ENCODE assay signal across 19 cellular contexts in the genomic region with DNA sequence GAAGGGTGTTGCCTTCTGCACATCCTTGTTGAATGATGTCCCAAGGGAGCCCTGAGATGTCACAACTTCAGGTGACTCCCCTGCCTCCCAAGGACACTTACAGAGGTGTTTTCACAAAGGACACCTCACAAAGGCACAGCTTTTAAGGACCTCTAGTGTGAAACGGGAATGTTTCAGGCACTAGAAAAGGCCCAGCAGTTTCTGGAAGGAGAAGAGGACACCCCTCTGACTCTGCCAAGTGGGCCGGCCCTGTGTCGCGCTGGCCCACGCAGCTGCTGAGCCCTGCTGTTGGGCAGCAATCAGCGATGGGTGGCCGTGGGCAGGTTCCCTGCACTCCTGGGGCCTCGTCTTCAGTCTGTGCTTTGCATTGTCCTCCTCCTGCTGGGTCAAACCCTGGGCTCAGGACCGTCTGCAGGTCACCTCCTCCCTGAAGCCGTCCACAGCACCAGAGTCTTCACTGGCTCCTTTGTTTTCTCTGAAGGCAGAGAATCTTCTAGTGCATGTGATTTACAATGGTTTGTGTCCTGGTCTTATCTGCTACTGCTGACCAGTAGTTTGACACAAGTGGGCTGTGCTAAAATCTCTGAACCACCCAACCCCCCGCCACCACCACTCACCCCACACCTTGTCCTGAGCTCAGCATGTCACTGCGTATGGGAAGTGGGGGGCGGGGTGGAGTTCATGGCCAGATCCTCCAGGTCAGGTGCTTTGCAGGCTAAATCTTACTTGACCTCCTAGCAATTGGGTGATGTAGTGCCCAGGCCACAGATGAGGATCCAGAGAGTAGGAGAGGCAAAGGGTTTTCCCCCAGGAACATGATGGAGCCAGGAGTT. TPM values are rescaled to one million over a fixed set of nuclear protein-coding genes. Genes with fewer than 3 reads are reported as not detected.
"Had no signal": no experiment of that assay in that cellular context is flagged by ENCODE, and none has a peak within 500 bp of the region (broad histone marks: within the 10 kb centered on the region; RNA-seq: fewer than 3 reads in every experiment).

No MANE protein-coding gene starts in this region.

- ATAC-seq: activated CD4-positive, alpha-beta T cell treated with anti-CD3 and anti-CD28 coated beads for 36 hours; activated CD8-positive, alpha-beta memory T cell treated with anti-CD3 and anti-CD28 coated beads, Interleukin-2, amount 10 ng/mL, durations not matched to agents 7 days and 5 days; esophagus mucosa; stimulated activated naive CD8-positive, alpha-beta T cell treated with anti-CD3 and anti-CD28 coated beads, Interleukin-15, amount 100 ng/mL, for 72 hours had no signal

- H3K4me3 ChIP-seq: colonic mucosa, lung, testis had no signal

- H3K27ac ChIP-seq: colonic mucosa, neutrophil, testis had no signal

- H3K4me1 ChIP-seq: colonic mucosa, testis had no signal

- H3K9me3 Mint-ChIP-seq: activated CD4-positive, alpha-beta memory T cell treated with anti-CD3 and anti-CD28 coated beads for 36 hours; activated naive CD4-positive, alpha-beta T cell treated with anti-CD3 and anti-CD28 coated beads, Interleukin-2, amount 10 ng/mL, durations not matched to agents 7 days and 5 days; naive B cell; stimulated activated naive CD8-positive, alpha-beta T cell treated with anti-CD3 and anti-CD28 coated beads, Interleukin-15, amount 100 ng/mL, for 72 hours had no signal

- H3K27ac Mint-ChIP-seq: activated CD4-positive, alpha-beta memory T cell treated with anti-CD3 and anti-CD28 coated beads for 36 hours; activated CD4-positive, alpha-beta T cell treated with anti-CD3 and anti-CD28 coated beads for 36 hours; activated CD8-positive, alpha-beta memory T cell treated with anti-CD3 and anti-CD28 coated beads, Interleukin-2, amount 10 ng/mL, durations not matched to agents 7 days and 5 days; activated naive CD4-positive, alpha-beta T cell treated with anti-CD3 and anti-CD28 coated beads, Interleukin-2, amount 10 ng/mL, durations not matched to agents 7 days and 5 days; stimulated activated naive CD8-positive, alpha-beta T cell treated with anti-CD3 and anti-CD28 coated beads, Interleukin-15, amount 100 ng/mL, for 72 hours had no signal

- H3K36me3 Mint-ChIP-seq: activated CD4-positive, alpha-beta memory T cell treated with anti-CD3 and anti-CD28 coated beads for 36 hours; activated CD8-positive, alpha-beta memory T cell treated with anti-CD3 and anti-CD28 coated beads, Interleukin-2, amount 10 ng/mL, durations not matched to agents 7 days and 5 days; activated naive CD4-positive, alpha-beta T cell treated with anti-CD3 and anti-CD28 coated beads, Interleukin-2, amount 10 ng/mL, durations not matched to agents 7 days and 5 days; naive B cell had no signal

- H3K9me3 ChIP-seq: colonic mucosa, neutrophil, testis had no signal

- DNase-seq: activated CD4-positive, alpha-beta memory T cell treated with anti-CD3 and anti-CD28 coated beads for 36 hours; activated CD4-positive, alpha-beta T cell treated with anti-CD3 and anti-CD28 coated beads for 36 hours; activated CD8-positive, alpha-beta memory T cell treated with anti-CD3 and anti-CD28 coated beads, Interleukin-2, amount 10 ng/mL, durations not matched to agents 7 days and 5 days; activated naive CD4-positive, alpha-beta T cell treated with anti-CD3 and anti-CD28 coated beads, Interleukin-2, amount 10 ng/mL, durations not matched to agents 7 days and 5 days; activated T-cell treated with anti-CD3 and anti-CD28 coated beads, Interleukin-2, amount 50 U/mL, for 1 hour; caudate nucleus; colonic mucosa; hippocampal formation; midbrain; naive B cell; small intestine; stimulated activated naive CD8-positive, alpha-beta T cell treated with anti-CD3 and anti-CD28 coated beads, Interleukin-15, amount 100 ng/mL, for 72 hours; T-helper 2 cell; testis had no signal

- H3K27me3 ChIP-seq: colonic mucosa, neutrophil, testis had no signal

- H3K4me1 Mint-ChIP-seq: activated CD4-positive, alpha-beta T cell treated with anti-CD3 and anti-CD28 coated beads for 36 hours; activated CD8-positive, alpha-beta memory T cell treated with anti-CD3 and anti-CD28 coated beads, Interleukin-2, amount 10 ng/mL, durations not matched to agents 7 days and 5 days; activated naive CD4-positive, alpha-beta T cell treated with anti-CD3 and anti-CD28 coated beads, Interleukin-2, amount 10 ng/mL, durations not matched to agents 7 days and 5 days; stimulated activated naive CD8-positive, alpha-beta T cell treated with anti-CD3 and anti-CD28 coated beads, Interleukin-15, amount 100 ng/mL, for 72 hours had no signal

- H3K4me3 Mint-ChIP-seq: activated CD4-positive, alpha-beta memory T cell treated with anti-CD3 and anti-CD28 coated beads for 36 hours; activated CD4-positive, alpha-beta T cell treated with anti-CD3 and anti-CD28 coated beads for 36 hours; activated CD8-positive, alpha-beta memory T cell treated with anti-CD3 and anti-CD28 coated beads, Interleukin-2, amount 10 ng/mL, durations not matched to agents 7 days and 5 days; activated naive CD4-positive, alpha-beta T cell treated with anti-CD3 and anti-CD28 coated beads, Interleukin-2, amount 10 ng/mL, durations not matched to agents 7 days and 5 days; naive B cell; stimulated activated naive CD8-positive, alpha-beta T cell treated with anti-CD3 and anti-CD28 coated beads, Interleukin-15, amount 100 ng/mL, for 72 hours had no signal

- FAIRE-seq: small intestine, urothelium cell line had no signal

- H3K36me3 ChIP-seq: colonic mucosa, neutrophil had no signal

- H3K27me3 Mint-ChIP-seq: activated CD4-positive, alpha-beta memory T cell treated with anti-CD3 and anti-CD28 coated beads for 36 hours; activated CD4-positive, alpha-beta T cell treated with anti-CD3 and anti-CD28 coated beads for 36 hours; activated CD8-positive, alpha-beta memory T cell treated with anti-CD3 and anti-CD28 coated beads, Interleukin-2, amount 10 ng/mL, durations not matched to agents 7 days and 5 days; stimulated activated naive CD8-positive, alpha-beta T cell treated with anti-CD3 and anti-CD28 coated beads, Interleukin-15, amount 100 ng/mL, for 72 hours had no signal

RNA-seq across cellular contexts. Expression of gene LINC01488, which starts 3.2 kb away (rescaled TPM):
- total RNA-seq: activated CD4-positive, alpha-beta memory T cell treated with anti-CD3 and anti-CD28 coated beads for 36 hours; activated CD4-positive, alpha-beta T cell treated with anti-CD3 and anti-CD28 coated beads for 36 hours; activated CD8-positive, alpha-beta memory T cell treated with anti-CD3 and anti-CD28 coated beads, Interleukin-2, amount 10 ng/mL, durations not matched to agents 7 days and 5 days; colonic mucosa; esophagus mucosa; kidney epithelial cell; lung; testis had no signal
- polyA plus RNA-seq: lung, small intestine had no signal
